ENCODE assay signal across 2 cellular contexts in genomic region chr6:97111243-97111642, GRCh38.
TF ChIP-seq lines count a peak whose summit lies in the region.

No MANE protein-coding gene starts in this region.

TF ChIP-seq in WTC11, 78 proteins besides CTCF, POLR2A, EP300 and RAD21:
- TF ChIP-seq, protein P1, sequence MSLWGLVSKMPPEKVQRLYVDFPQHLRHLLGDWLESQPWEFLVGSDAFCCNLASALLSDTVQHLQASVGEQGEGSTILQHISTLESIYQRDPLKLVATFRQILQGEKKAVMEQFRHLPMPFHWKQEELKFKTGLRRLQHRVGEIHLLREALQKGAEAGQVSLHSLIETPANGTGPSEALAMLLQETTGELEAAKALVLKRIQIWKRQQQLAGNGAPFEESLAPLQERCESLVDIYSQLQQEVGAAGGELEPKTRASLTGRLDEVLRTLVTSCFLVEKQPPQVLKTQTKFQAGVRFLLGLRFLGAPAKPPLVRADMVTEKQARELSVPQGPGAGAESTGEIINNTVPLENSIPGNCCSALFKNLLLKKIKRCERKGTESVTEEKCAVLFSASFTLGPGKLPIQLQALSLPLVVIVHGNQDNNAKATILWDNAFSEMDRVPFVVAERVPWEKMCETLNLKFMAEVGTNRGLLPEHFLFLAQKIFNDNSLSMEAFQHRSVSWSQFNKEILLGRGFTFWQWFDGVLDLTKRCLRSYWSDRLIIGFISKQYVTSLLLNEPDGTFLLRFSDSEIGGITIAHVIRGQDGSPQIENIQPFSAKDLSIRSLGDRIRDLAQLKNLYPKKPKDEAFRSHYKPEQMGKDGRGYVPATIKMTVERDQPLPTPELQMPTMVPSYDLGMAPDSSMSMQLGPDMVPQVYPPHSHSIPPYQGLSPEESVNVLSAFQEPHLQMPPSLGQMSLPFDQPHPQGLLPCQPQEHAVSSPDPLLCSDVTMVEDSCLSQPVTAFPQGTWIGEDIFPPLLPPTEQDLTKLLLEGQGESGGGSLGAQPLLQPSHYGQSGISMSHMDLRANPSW (CRISPR knock-in tag; conservative IDR thresholded peaks at IDR 0.05; ENCODE audit: low read depth), result no peak
- TF ChIP-seq TEAD4 (CRISPR knock-in tag; IDR thresholded peaks at IDR 0.05) (no peak), SMAD4 (CRISPR knock-in tag; IDR thresholded peaks at IDR 0.05) (no peak), HMGA2 (CRISPR knock-in tag; IDR thresholded peaks at IDR 0.05) (no peak), ZNF671 (CRISPR knock-in tag; IDR thresholded peaks at IDR 0.05) (no peak), TCF7 (CRISPR knock-in tag; IDR thresholded peaks at IDR 0.05; ENCODE audit: low read depth) (no peak), NFE2L1 (CRISPR knock-in tag; IDR thresholded peaks at IDR 0.05) (no peak), RORB (CRISPR knock-in tag; IDR thresholded peaks at IDR 0.05) (no peak), USF2 (CRISPR knock-in tag; IDR thresholded peaks at IDR 0.05) (no peak), CDX4 (CRISPR knock-in tag; IDR thresholded peaks at IDR 0.05; ENCODE audit: borderline replicate concordance) (no peak), AR (CRISPR knock-in tag; IDR thresholded peaks at IDR 0.05) (no peak), ZBTB21 (CRISPR knock-in tag; IDR thresholded peaks at IDR 0.05; ENCODE audit: borderline replicate concordance) (no peak), MYBL2 (CRISPR knock-in tag; IDR thresholded peaks at IDR 0.05) (no peak), ELF4 (CRISPR knock-in tag; IDR thresholded peaks at IDR 0.05; ENCODE audit: low read depth) (no peak)
- TF ChIP-seq, protein P2, sequence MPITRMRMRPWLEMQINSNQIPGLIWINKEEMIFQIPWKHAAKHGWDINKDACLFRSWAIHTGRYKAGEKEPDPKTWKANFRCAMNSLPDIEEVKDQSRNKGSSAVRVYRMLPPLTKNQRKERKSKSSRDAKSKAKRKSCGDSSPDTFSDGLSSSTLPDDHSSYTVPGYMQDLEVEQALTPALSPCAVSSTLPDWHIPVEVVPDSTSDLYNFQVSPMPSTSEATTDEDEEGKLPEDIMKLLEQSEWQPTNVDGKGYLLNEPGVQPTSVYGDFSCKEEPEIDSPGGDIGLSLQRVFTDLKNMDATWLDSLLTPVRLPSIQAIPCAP (CRISPR knock-in tag; IDR thresholded peaks at IDR 0.05), result no peak
- TF ChIP-seq, protein P3, sequence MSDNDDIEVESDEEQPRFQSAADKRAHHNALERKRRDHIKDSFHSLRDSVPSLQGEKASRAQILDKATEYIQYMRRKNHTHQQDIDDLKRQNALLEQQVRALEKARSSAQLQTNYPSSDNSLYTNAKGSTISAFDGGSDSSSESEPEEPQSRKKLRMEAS (CRISPR knock-in tag; IDR thresholded peaks at IDR 0.05), result no peak
- TF ChIP-seq, protein P4, sequence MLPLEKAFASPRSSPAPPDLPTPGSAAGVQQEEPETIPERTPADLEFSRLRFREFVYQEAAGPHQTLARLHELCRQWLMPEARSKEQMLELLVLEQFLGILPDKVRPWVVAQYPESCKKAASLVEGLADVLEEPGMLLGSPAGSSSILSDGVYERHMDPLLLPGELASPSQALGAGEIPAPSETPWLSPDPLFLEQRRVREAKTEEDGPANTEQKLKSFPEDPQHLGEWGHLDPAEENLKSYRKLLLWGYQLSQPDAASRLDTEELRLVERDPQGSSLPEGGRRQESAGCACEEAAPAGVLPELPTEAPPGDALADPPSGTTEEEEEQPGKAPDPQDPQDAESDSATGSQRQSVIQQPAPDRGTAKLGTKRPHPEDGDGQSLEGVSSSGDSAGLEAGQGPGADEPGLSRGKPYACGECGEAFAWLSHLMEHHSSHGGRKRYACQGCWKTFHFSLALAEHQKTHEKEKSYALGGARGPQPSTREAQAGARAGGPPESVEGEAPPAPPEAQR (CRISPR knock-in tag; IDR thresholded peaks at IDR 0.05), result no peak
TF ChIP-seq in WTC11: peak in this region for 0.

TF ChIP-seq in H1, 55 proteins besides CTCF, POLR2A, EP300 and RAD21 (continued from another document):
- TF ChIP-seq CTBP2 (IDR thresholded peaks at IDR 0.05; ENCODE audit: borderline replicate concordance, insufficient read depth, insufficient read length, low read length) (no peak), TAF1 (IDR thresholded peaks at IDR 0.05; ENCODE audit: low read depth, low read length) (no peak), CBX5 (IDR thresholded peaks at IDR 0.05; ENCODE audit: low read depth, low read length) (no peak), EGR1 (IDR thresholded peaks at IDR 0.05; ENCODE audit: borderline replicate concordance, low read depth, low read length) (no peak), TCF12 (IDR thresholded peaks at IDR 0.05; ENCODE audit: low read depth, low read length) (no peak), RFX5 (IDR thresholded peaks at IDR 0.05; ENCODE audit: borderline replicate concordance, low read depth, low read length) (no peak), CHD2 (IDR thresholded peaks at IDR 0.05; ENCODE audit: low read length) (no peak), FOSL1 (IDR thresholded peaks at IDR 0.05; ENCODE audit: insufficient read depth, low read depth, low read length) (no peak), NANOG (IDR thresholded peaks at IDR 0.05; ENCODE audit: insufficient read depth, low read depth, low read length, poor library complexity, severe bottlenecking) (no peak)
